Comparison of ENCODE assay signal across 8 cellular contexts in the genomic region with DNA sequence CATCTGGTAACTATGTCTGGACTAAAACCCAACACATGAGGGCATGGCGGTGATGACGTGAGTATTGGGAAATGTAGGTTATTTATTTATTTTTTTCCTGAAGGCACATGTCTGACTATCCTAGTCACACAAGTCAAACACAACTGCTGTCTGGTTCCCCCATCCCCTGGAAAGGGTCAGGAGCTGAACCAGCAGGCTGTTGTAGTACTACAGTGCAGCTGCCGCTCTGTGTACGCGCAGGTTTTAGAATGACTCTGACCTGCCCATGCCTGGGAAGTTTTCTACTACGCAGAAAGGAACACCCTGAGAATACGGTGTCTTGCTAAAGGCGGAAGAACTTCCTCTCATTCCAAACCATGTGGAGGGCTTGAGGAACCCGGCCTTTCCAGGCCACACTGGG. TPM values are rescaled to one million over a fixed set of nuclear protein-coding genes. Genes with fewer than 3 reads are reported as not detected.
A peak's percentile ranks its signal among the peaks of the same experiment; 100 is the strongest.
DNase-seq lines count a peak whose midpoint lies in the region; ATAC-seq and TF ChIP-seq lines count a peak whose summit lies in the region.

No MANE protein-coding gene starts in this region.

- DNase-seq in DMS153 (lab: John Stamatoyannopoulos, UW): peak; percentile 35
- DNase-seq in activated naive CD8-positive, alpha-beta T cell treated with anti-CD3 and anti-CD28 coated beads for 36 hours: peak; percentile 43
- no peak for DNase-seq in left ventricle myocardium inferior
- no peak for DNase-seq in gastrocnemius medialis
- no peak for DNase-seq in ecto neural progenitor cell (ENCODE audit: low spot score)

- in situ Hi-C loops in gastrocnemius medialis (cut with MboI; ENCODE audit: low sequenced_read_pairs in 4 of 4): no loop called here

- H3K27me3 Mint-ChIP-seq in activated naive CD8-positive, alpha-beta T cell treated with anti-CD3 and anti-CD28 coated beads for 36 hours: no peaks in the 10 kb centered on the region

- H3K4me1 ChIP-seq in left ventricle myocardium inferior (peaks cover 29% of the 10 kb centered on the region), gastrocnemius medialis (peaks cover 0 to 4% of the 10 kb centered on the region in 2 donors)

- H3K36me3 ChIP-seq in left ventricle myocardium inferior (no peaks in the 10 kb centered on the region), gastrocnemius medialis (no peaks in the 10 kb centered on the region)

- peaks cover 4% of the 10 kb centered on the region for H3K27me3 ChIP-seq in left ventricle myocardium inferior (ENCODE audit: low read depth)
- H3K27me3 ChIP-seq in gastrocnemius medialis: peaks cover 0 to 17% (median 8%) of the 10 kb centered on the region in 3 donors

- peak overlapping the region; percentile 79 for H3K27ac ChIP-seq in left ventricle myocardium inferior (replicated peaks)
- peak overlapping the region; percentile 52 to 67 (median 66) for H3K27ac ChIP-seq in gastrocnemius medialis

- H3K9me3 Mint-ChIP-seq in activated naive CD8-positive, alpha-beta T cell treated with anti-CD3 and anti-CD28 coated beads for 36 hours: no peaks in the 10 kb centered on the region

- peak overlapping the region; percentile 82 for H3K4me3 ChIP-seq in left ventricle myocardium inferior
- H3K4me3 ChIP-seq in gastrocnemius medialis: peak overlapping the region; percentile 54 to 74 (median 59)

- H3K4me1 Mint-ChIP-seq in activated naive CD8-positive, alpha-beta T cell treated with anti-CD3 and anti-CD28 coated beads for 36 hours: peaks cover 43% of the 10 kb centered on the region

- H3K9me3 ChIP-seq in left ventricle myocardium inferior (replicated peaks) (no peaks in the 10 kb centered on the region), gastrocnemius medialis (no peaks in the 10 kb centered on the region)

- no peak for TF ChIP-seq POLR2A in gastrocnemius medialis (IDR thresholded peaks at IDR 0.05)

- TF ChIP-seq CTCF in left ventricle myocardium inferior (IDR thresholded peaks at IDR 0.05; ENCODE audit: borderline replicate concordance) (no peak), gastrocnemius medialis (IDR thresholded peaks at IDR 0.05 in 4 of 5, conservative IDR thresholded peaks at IDR 0.05 in 1 of 5) (no peak)

- peaks cover 42% of the 10 kb centered on the region for H3K36me3 Mint-ChIP-seq in activated naive CD8-positive, alpha-beta T cell treated with anti-CD3 and anti-CD28 coated beads for 36 hours

- ATAC-seq in GM19467 (IDR thresholded peaks at IDR 0.05; ENCODE audit: unreplicated experiment) (peak; percentile 27), HG03565 (IDR thresholded peaks at IDR 0.05; ENCODE audit: unreplicated experiment) (peak; percentile 25), gastrocnemius medialis (peak; percentile 38 to 50)

- H3K4me3 Mint-ChIP-seq in activated naive CD8-positive, alpha-beta T cell treated with anti-CD3 and anti-CD28 coated beads for 36 hours: peak overlapping the region; percentile 91

- intact Hi-C loops in left ventricle myocardium inferior (cut with micrococcal nuclease): no loop called here
- intact Hi-C loops in gastrocnemius medialis (cut with DNase I; ENCODE audit: low total_unique reads): loop anchor here (5.0 to 10.0 kb wide), 4 partner anchors 82 to 880 kb away; partner anchors contain the start of gene SLC46A3

- peak overlapping the region; percentile 96 for H3K27ac Mint-ChIP-seq in activated naive CD8-positive, alpha-beta T cell treated with anti-CD3 and anti-CD28 coated beads for 36 hours

TF ChIP-seq in PFSK-1, 5 proteins besides CTCF, POLR2A, EP300 and RAD21:
- TF ChIP-seq TAF1 (IDR thresholded peaks at IDR 0.05; ENCODE audit: borderline replicate concordance, insufficient read depth, low read length): peak; percentile 38; the same call in 1 of the 2 replicates
- 0 out of 2 replicates have a peak, but pooled peaks have one; percentile 7 for TF ChIP-seq POLR2AphosphoS5 (IDR thresholded peaks at IDR 0.05; ENCODE audit: low read depth, low read length)
- TF ChIP-seq SIN3A (IDR thresholded peaks at IDR 0.05; ENCODE audit: borderline replicate concordance, insufficient read depth, low read length): peak; percentile 87; the same call in 1 of the 2 replicates
- no peak for TF ChIP-seq REST (IDR thresholded peaks at IDR 0.05; ENCODE audit: insufficient read depth in 1 of 2, low read depth in 2 of 2, low read length in 2 of 2)

RNA-seq across cellular contexts. Expression of gene SLC7A1, which starts 1.2 kb away (rescaled TPM):
- polyA plus RNA-seq in PFSK-1 (2012; ENCODE audit: insufficient read length, low read depth): 81.6 TPM
- total RNA-seq in activated naive CD8-positive, alpha-beta T cell treated with anti-CD3 and anti-CD28 coated beads for 36 hours: 100 to 1,000 TPM; 152 to 155 TPM
- total RNA-seq in left ventricle myocardium inferior: 10.3 TPM
- 1 to 10 TPM; 1.6 to 4.6 (median 3.7) TPM for total RNA-seq in gastrocnemius medialis

Comparison
In these comparisons a context has a peak if more than half of its experiments do, and no peak if none do; other contexts are left out.
1. DNase-seq: peak in DMS153 (single experiment) and activated naive CD8-positive, alpha-beta T cell treated with anti-CD3 and anti-CD28 coated beads for 36 hours (single experiment); none in left ventricle myocardium inferior (single experiment), gastrocnemius medialis (0 of 2) and ecto neural progenitor cell (single experiment).
2. RNA of gene SLC7A1, which starts 1.2 kb away (total RNA-seq): 152 to 155 TPM in activated naive CD8-positive, alpha-beta T cell treated with anti-CD3 and anti-CD28 coated beads for 36 hours; 10.3 TPM in left ventricle myocardium inferior (single experiment) and 1.6 to 4.6 TPM in gastrocnemius medialis; every median in the first group is over 10 times any median in the second.
3. Peak in every context shown above with its lines, with median percentiles within 50 percentile points of each other: ATAC-seq.